ENCODE assay signal across 10 cellular contexts in the genomic region with DNA sequence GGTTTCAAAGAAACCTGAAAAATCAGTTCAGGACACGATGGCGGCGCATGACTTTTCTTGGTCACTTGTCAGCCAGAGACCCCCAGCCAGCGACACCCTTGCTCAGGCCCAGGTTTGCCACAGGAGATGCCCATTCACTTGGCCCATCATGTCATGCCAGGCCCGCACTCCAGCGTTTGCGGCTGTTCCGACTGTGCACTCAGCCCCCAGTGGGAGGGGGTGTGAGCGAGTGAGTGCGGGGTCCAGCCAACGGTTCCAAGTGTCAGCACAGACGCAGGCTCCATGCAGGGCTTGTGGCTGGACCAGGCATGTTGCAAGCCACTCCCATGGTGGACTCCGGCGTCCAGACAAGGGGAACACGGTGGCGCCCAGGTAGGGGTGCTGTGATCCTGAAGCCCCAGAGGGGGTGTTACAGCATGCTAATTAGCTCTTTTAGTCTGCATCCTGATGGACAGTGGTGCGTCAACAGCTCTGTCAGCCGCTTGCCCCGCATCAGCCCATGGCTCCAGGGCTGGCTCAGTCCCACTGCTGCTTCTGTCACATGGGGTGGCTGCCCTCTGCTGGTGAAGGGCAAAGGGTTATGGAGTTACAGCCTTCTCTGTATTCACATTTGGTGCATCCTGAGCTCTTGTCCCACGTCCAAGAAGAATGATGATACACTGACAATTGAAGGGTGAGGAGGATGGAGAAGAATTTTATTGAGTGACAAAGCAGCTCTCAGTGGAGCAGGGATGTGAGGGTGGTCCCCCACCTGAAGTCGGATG.
DNase-seq lines count a peak whose midpoint lies in the region; ATAC-seq and TF ChIP-seq lines count a peak whose summit lies in the region.
"Had no signal": no experiment of that assay in that cellular context is flagged by ENCODE, and none has a peak within 500 bp of the region (broad histone marks: within the 10 kb centered on the region; RNA-seq: fewer than 3 reads in every experiment).

No MANE protein-coding gene starts in this region.

- H3K9me3 ChIP-seq in tibial artery = no peaks in the 10 kb centered on the region

- intact Hi-C loops in tibial artery (cut with DNase I; ENCODE audit: low total_unique reads) = no loop called here

- ATAC-seq in HG02610 (IDR thresholded peaks at IDR 0.05; ENCODE audit: unreplicated experiment) = no peak
- no peak for ATAC-seq in activated CD4-positive, CD25-positive, alpha-beta regulatory T cell treated with anti-CD3 and anti-CD28 coated beads, Interleukin-2, amount 50 U/mL, for 24 hours
- ATAC-seq: CD8-positive, alpha-beta T cell had no signal

- H3K4me3 ChIP-seq in brain microvascular endothelial cell (ENCODE audit: low read depth, low read length) = no peak overlapping the region
- no peak overlapping the region for H3K4me3 ChIP-seq in tibial artery

- H3K36me3 ChIP-seq in brain microvascular endothelial cell (replicated peaks) = no peaks in the 10 kb centered on the region
- no peaks in the 10 kb centered on the region for H3K36me3 ChIP-seq in tibial artery

- in situ Hi-C loops in brain microvascular endothelial cell (cut with HindIII; ENCODE audit: low pct_ligation_motif_present, low sequenced_read_pairs) = no loop called here

- H3K27me3 ChIP-seq in brain microvascular endothelial cell (replicated peaks) (no peaks in the 10 kb centered on the region), tibial artery (no peaks in the 10 kb centered on the region)

- DNase-seq in SIG-M5 treated with dmso at 0.1 percent for 504 hours (lab: John Stamatoyannopoulos, UW; ENCODE audit: unreplicated experiment) (peak; percentile 28), SIG-M5 (lab: John Stamatoyannopoulos, UW) (no peak), NOMO-1 treated with dmso at 0.1 percent for 144 hours (lab: John Stamatoyannopoulos, UW; ENCODE audit: unreplicated experiment) (peak; percentile 3), brain microvascular endothelial cell (no peak), tibial artery (no peak)
- DNase-seq in stimulated activated CD4-positive, alpha-beta T cell treated with anti-CD3 and anti-CD28 coated beads, Interleukin-4, amount 100 ng/mL, for 1 hour = peak; percentile 28
- DNase-seq: SHP77 treated with DMSO at 0.1 percent for 48 hours had no signal

- TF ChIP-seq CTCF in brain microvascular endothelial cell (IDR thresholded peaks at IDR 0.05; ENCODE audit: low read depth, low read length, missing control alignments) (peak; percentile 19), tibial artery (IDR thresholded peaks at IDR 0.05) (peak in 1 of 2 experiments; percentile 4)

- H3K4me1 ChIP-seq in tibial artery = peaks cover 4 to 18% (median 10%) of the 10 kb centered on the region in 4 donors

- H3K27ac ChIP-seq in brain microvascular endothelial cell (no peak overlapping the region), tibial artery (no peak overlapping the region)

Comparison
In these comparisons a context has a peak if more than half of its experiments do, and no peak if none do; other contexts are left out.
1. DNase-seq: peak in SIG-M5 treated with dmso at 0.1 percent for 504 hours (single experiment), NOMO-1 treated with dmso at 0.1 percent for 144 hours (single experiment) and stimulated activated CD4-positive, alpha-beta T cell treated with anti-CD3 and anti-CD28 coated beads, Interleukin-4, amount 100 ng/mL, for 1 hour (single experiment); none in SIG-M5 (single experiment), brain microvascular endothelial cell (single experiment) and tibial artery (0 of 2).